In genomic region chr16:67939507-67940435, GRCh38 we compare ENCODE assay signal across 12 cellular contexts. TPM values are rescaled to one million over a fixed set of nuclear protein-coding genes. Genes with fewer than 3 reads are reported as not detected.
A peak's percentile ranks its signal among the peaks of the same experiment; 100 is the strongest.
DNase-seq lines count a peak whose midpoint lies in the region; ATAC-seq and TF ChIP-seq lines count a peak whose summit lies in the region.
"Had no signal": no experiment of that assay in that cellular context is flagged by ENCODE, and none has a peak within 500 bp of the region (broad histone marks: within the 10 kb centered on the region; RNA-seq: fewer than 3 reads in every experiment).

No MANE protein-coding gene starts in this region.

- 74 to 79% methylated on average over 33 of the region's 33 CpGs for WGBS in heart right ventricle, 2 donors
- WGBS in transverse colon (ENCODE audit: low coverage in 1 of 2), 2 donors, result 54% methylated on average over 25 of the region's 33 CpGs; no CpG with 5 or more reads in 1 of the 2 donors

- peak overlapping the region in 1 of 10 donors; percentile 15 for H3K27ac ChIP-seq in heart right ventricle
- H3K27ac ChIP-seq in transverse colon, result no peak overlapping the region
- H3K27ac ChIP-seq: parathyroid adenoma, suprapubic skin had no signal

- H3K4me1 Mint-ChIP-seq in naive thymus-derived CD8-positive, alpha-beta T cell, result peaks cover 33 to 49% (median 47%) of the 10 kb centered on the region in 4 donors

- TF ChIP-seq CTCF in heart right ventricle (IDR thresholded peaks at IDR 0.05), result no peak
- no peak for TF ChIP-seq CTCF in transverse colon (IDR thresholded peaks at IDR 0.05)

- POLR2A ChIA-PET in naive thymus-derived CD8-positive, alpha-beta T cell (lab: Charles Lee), result interaction anchor here (0.7 to 2.0 kb wide), 12 partner anchors 10 to 436 kb away, joined by 3 to 6 read pairs (median 4); partner anchors contain the start of genes PSKH1, SLC12A4 and TSNAXIP1

- TF ChIP-seq POLR2A in transverse colon (IDR thresholded peaks at IDR 0.05), result no peak

- TF ChIP-seq EP300 in transverse colon (IDR thresholded peaks at IDR 0.05; ENCODE audit: low read depth), result no peak

- no peaks in the 10 kb centered on the region for H3K9me3 ChIP-seq in heart right ventricle
- H3K9me3 ChIP-seq in transverse colon, result no peaks in the 10 kb centered on the region
- H3K9me3 ChIP-seq: suprapubic skin had no signal

- peaks cover 0 to 65% (median 32%) of the 10 kb centered on the region in 9 donors for H3K36me3 ChIP-seq in heart right ventricle
- H3K36me3 ChIP-seq in transverse colon, result no peaks in the 10 kb centered on the region

- H3K27ac Mint-ChIP-seq in naive thymus-derived CD8-positive, alpha-beta T cell, result peak overlapping the region; percentile 84 to 95 (median 92)

- peaks cover 4 to 15% (median 6%) of the 10 kb centered on the region in 3 donors for H3K36me3 Mint-ChIP-seq in naive thymus-derived CD8-positive, alpha-beta T cell

- no peaks in the 10 kb centered on the region for H3K27me3 Mint-ChIP-seq in naive thymus-derived CD8-positive, alpha-beta T cell

- intact Hi-C loops in Right ventricle myocardium superior (cut with DNase I), result no loop called here
- intact Hi-C loops in heart right ventricle (cut with DNase I), result loop anchor here in 6 of 10 donors (5.0 to 10.0 kb wide), 5 partner anchors 53 to 415 kb away; partner anchors contain the start of gene RIPOR1 (in 3 of the 6)
- intact Hi-C loops in transverse colon (cut with DNase I; ENCODE audit: low total_unique reads), result no loop called here

- H3K4me1 ChIP-seq in heart right ventricle, result peaks cover 15 to 73% (median 47%) of the 10 kb centered on the region in 9 donors
- H3K4me1 ChIP-seq in transverse colon, result peaks cover 32 to 36% (median 35%) of the 10 kb centered on the region in 4 donors

- H3K4me3 ChIP-seq in heart right ventricle (no peak overlapping the region), transverse colon (no peak overlapping the region)
- H3K4me3 ChIP-seq: suprapubic skin had no signal

- H3K9me3 Mint-ChIP-seq in naive thymus-derived CD8-positive, alpha-beta T cell, result no peaks in the 10 kb centered on the region

- in situ Hi-C loops in transverse colon (cut with MboI; ENCODE audit: low pct_ligation_motif_present in 1 of 4, low pct_unique_long_range_greater_than_20kb in 1 of 4, low sequenced_read_pairs in 3 of 4), result no loop called here

- H3K27me3 ChIP-seq in heart right ventricle (no peaks in the 10 kb centered on the region), transverse colon (no peaks in the 10 kb centered on the region)
- H3K27me3 ChIP-seq: suprapubic skin had no signal

- peak overlapping the region; percentile 50 to 86 (median 70) for H3K4me3 Mint-ChIP-seq in naive thymus-derived CD8-positive, alpha-beta T cell

- ATAC-seq in Right ventricle myocardium superior (ENCODE audit: poor library complexity) (no peak), heart right ventricle (no peak), HG03442 (IDR thresholded peaks at IDR 0.05; ENCODE audit: unreplicated experiment) (no peak), HG03159 (IDR thresholded peaks at IDR 0.05; ENCODE audit: unreplicated experiment) (no peak)
- peak; percentile 1 to 6 for ATAC-seq in naive thymus-derived CD8-positive, alpha-beta T cell

- peak; percentile 69 for DNase-seq in Right ventricle myocardium superior
- DNase-seq in heart right ventricle, result no peak
- DNase-seq in activated T-cell treated with anti-CD3 and anti-CD28 coated beads, Interleukin-2, amount 50 U/mL, for 48 hours, result peak; percentile 64 to 66
- DNase-seq in naive thymus-derived CD8-positive, alpha-beta T cell, result peak in 9 of 10 donors; percentile 35 to 79 (median 40)
- DNase-seq in transverse colon, result peak; percentile 66
- no peak for DNase-seq in NCI-H82 (lab: John Stamatoyannopoulos, UW)
- DNase-seq: NCI-H69 had no signal

RNA-seq across cellular contexts. Expression of gene PSMB10, which starts 3.1 kb away (rescaled TPM):
- 59.0 TPM for total RNA-seq in Right ventricle myocardium superior
- total RNA-seq in heart right ventricle, result 100 to 1,000 TPM in 1 of 10 donors, 10 to 100 TPM in 9; 48.9 to 164 (median 62.8) TPM
- polyA plus RNA-seq in heart right ventricle, result 100 to 1,000 TPM in 1 of 2 donors, 10 to 100 TPM in 1; 87.4 to 170 TPM
- 100 to 1,000 TPM; 127 to 138 TPM for total RNA-seq in naive thymus-derived CD8-positive, alpha-beta T cell
- 100 to 1,000 TPM; 450 to 514 (median 493) TPM for polyA plus RNA-seq in naive thymus-derived CD8-positive, alpha-beta T cell
- total RNA-seq in transverse colon, result 100 to 1,000 TPM in 1 of 4 donors, 10 to 100 TPM in 3; 65.6 to 100 (median 68.6) TPM

RNA-seq across cellular contexts. Expression of gene LCAT, which starts 4.1 kb away (rescaled TPM):
- total RNA-seq in Right ventricle myocardium superior, result 21.4 TPM
- 10 to 100 TPM; 14.4 to 24.6 (median 20.6) TPM for total RNA-seq in heart right ventricle
- polyA plus RNA-seq in heart right ventricle, result 10 to 100 TPM; 18.1 to 96.5 TPM
- 10 to 100 TPM; 14.1 to 14.7 TPM for total RNA-seq in naive thymus-derived CD8-positive, alpha-beta T cell
- polyA plus RNA-seq in naive thymus-derived CD8-positive, alpha-beta T cell, result under 1 TPM; 0.52 to 0.84 (median 0.80) TPM
- 10 to 100 TPM in 1 of 4 donors, 1 to 10 TPM in 3; 2.2 to 30.7 (median 4.2) TPM for total RNA-seq in transverse colon

RNA-seq across cellular contexts. Expression of gene CTRL, which starts 8.1 kb away (rescaled TPM):
- total RNA-seq in Right ventricle myocardium superior (0.78 TPM), heart right ventricle (1 to 10 TPM in 2 of 10 donors, under 1 TPM in 8; 0.39 to 1.6 (median 0.84) TPM), transverse colon (1 to 10 TPM in 3 of 4 donors, not detected in 1; 1.6 to 2.1 (median 1.6) TPM)
- polyA plus RNA-seq in heart right ventricle, result 1 to 10 TPM in 1 of 2 donors, under 1 TPM in 1; 0.74 to 2.0 TPM
- total RNA-seq in naive thymus-derived CD8-positive, alpha-beta T cell, result 10 to 100 TPM; 10.5 to 12.6 TPM
- polyA plus RNA-seq in naive thymus-derived CD8-positive, alpha-beta T cell, result 1 to 10 TPM; 2.2 to 2.8 (median 2.8) TPM

RNA-seq across cellular contexts. Expression of gene SLC12A4, which starts 28.7 kb away (rescaled TPM):
- total RNA-seq in Right ventricle myocardium superior, result 84.3 TPM
- 100 to 1,000 TPM in 1 of 10 donors, 10 to 100 TPM in 9; 70.9 to 107 (median 86.6) TPM for total RNA-seq in heart right ventricle
- 100 to 1,000 TPM in 1 of 2 donors, 10 to 100 TPM in 1; 70.1 to 116 TPM for polyA plus RNA-seq in heart right ventricle
- total RNA-seq in naive thymus-derived CD8-positive, alpha-beta T cell, result 10 to 100 TPM; 35.8 to 36.4 TPM
- polyA plus RNA-seq in naive thymus-derived CD8-positive, alpha-beta T cell, result 1 to 10 TPM; 3.0 to 5.6 (median 5.2) TPM
- 10 to 100 TPM; 18.1 to 46.4 (median 25.4) TPM for total RNA-seq in transverse colon

RNA-seq across cellular contexts. Expression of gene DPEP3, which starts 40.5 kb away (rescaled TPM):
- total RNA-seq in Right ventricle myocardium superior, result not detected
- under 1 TPM in 1 of 10 donors, not detected in 9; 0.34 TPM for total RNA-seq in heart right ventricle
- polyA plus RNA-seq in heart right ventricle, result under 1 TPM in 1 of 2 donors, not detected in 1; 0.01 TPM
- total RNA-seq in naive thymus-derived CD8-positive, alpha-beta T cell, result 1 to 10 TPM; 2.9 to 3.1 TPM
- polyA plus RNA-seq in naive thymus-derived CD8-positive, alpha-beta T cell, result 1 to 10 TPM in 2 of 3 donors, under 1 TPM in 1; 0.50 to 1.5 (median 1.1) TPM
- total RNA-seq in transverse colon, result not detected
- total RNA-seq: dermis microvascular lymphatic vessel endothelial cell, suprapubic skin had no signal

Comparison
In these comparisons a context has a peak if more than half of its experiments do, and no peak if none do; other contexts are left out.
1. DNase-seq: peak in Right ventricle myocardium superior (single experiment), activated T-cell treated with anti-CD3 and anti-CD28 coated beads, Interleukin-2, amount 50 U/mL, for 48 hours (2 of 2), naive thymus-derived CD8-positive, alpha-beta T cell (9 of 10) and transverse colon (single experiment); none in heart right ventricle (0 of 2) and NCI-H82 (single experiment).
2. intact Hi-C loops: an anchor here in heart right ventricle (5.0 to 10.0 kb wide); none called in Right ventricle myocardium superior and transverse colon.
3. ATAC-seq: peak in naive thymus-derived CD8-positive, alpha-beta T cell (2 of 2); none in Right ventricle myocardium superior (single experiment), heart right ventricle (0 of 8), HG03442 (single experiment) and HG03159 (single experiment).